In the genomic region with DNA sequence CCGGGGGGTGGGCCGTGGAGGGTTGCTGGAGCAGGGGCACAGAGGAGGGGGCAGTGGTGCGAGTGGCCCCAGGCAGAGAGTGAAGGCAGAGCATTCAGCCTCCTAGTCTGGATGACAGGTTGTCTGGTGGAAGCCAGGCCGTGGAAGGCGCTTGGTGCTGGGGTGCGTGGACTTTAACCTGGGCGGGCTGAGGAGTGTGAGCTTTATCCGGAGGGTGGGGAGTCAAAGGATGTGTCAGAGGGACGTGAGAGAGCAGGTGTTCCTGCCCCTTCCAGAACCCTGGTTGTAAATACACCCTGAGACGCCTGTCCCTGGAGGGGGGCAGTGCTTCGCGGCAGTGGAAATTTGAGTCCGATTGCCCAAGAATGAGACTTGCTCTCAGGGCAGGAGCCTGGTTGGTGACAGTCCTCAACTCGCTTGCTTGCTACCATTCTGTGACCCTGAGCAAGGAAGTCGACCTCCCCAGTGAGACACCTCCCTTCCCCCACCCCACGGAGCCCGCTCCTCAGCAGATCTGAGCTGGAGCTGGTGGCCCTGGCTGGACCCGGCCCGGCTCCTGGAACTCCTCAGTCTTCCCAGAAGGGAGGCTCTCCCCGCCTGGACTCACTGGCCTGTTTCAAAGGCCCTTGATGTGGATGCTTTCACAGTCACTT, we compare ENCODE assay signal across 10 cellular contexts. TPM values are rescaled to one million over a fixed set of nuclear protein-coding genes. Genes with fewer than 3 reads are reported as not detected.
DNase-seq lines count a peak whose midpoint lies in the region; ATAC-seq and TF ChIP-seq lines count a peak whose summit lies in the region.
"Had no signal": no experiment of that assay in that cellular context is flagged by ENCODE, and none has a peak within 500 bp of the region (broad histone marks: within the 10 kb centered on the region; RNA-seq: fewer than 3 reads in every experiment).

No MANE protein-coding gene starts in this region.

- H3K27ac Mint-ChIP-seq in T-helper 2 cell treated with Interferon-gamma antibody and Interleukin-4, amounts not matched to agents 5 μg/mL and 100 μg/mL, for 36 hours, result peak overlapping the region; percentile 64
- peak overlapping the region; percentile 95 for H3K27ac Mint-ChIP-seq in stimulated activated effector memory CD8-positive, alpha-beta T cell treated with anti-CD3 and anti-CD28 coated beads, Interleukin-12 subunit alpha, Interleukin-12 subunit beta, amount 100 ng/mL, for 72 hours

- H3K36me3 ChIP-seq in OCI-LY1 (ENCODE audit: insufficient read depth, low read length), result peaks cover 32% of the 10 kb centered on the region
- no peaks in the 10 kb centered on the region for H3K36me3 ChIP-seq in hepatocyte (replicated peaks; ENCODE audit: insufficient read depth, low read depth)

- 55% methylated on average over 20 of the region's 20 CpGs for WGBS in hepatocyte (ENCODE audit: low lambda C conversion rate, missing lambda C conversion rate)

- H3K4me1 ChIP-seq in OCI-LY1 (ENCODE audit: insufficient read depth, low read length, severe bottlenecking) (peaks cover 65% of the 10 kb centered on the region), hepatocyte (ENCODE audit: insufficient read depth) (peaks cover 45% of the 10 kb centered on the region)

- H3K4me2 ChIP-seq in OCI-LY1 (ENCODE audit: low read length) (peak overlapping the region; percentile 70), hepatocyte (peak overlapping the region; percentile 98)

- H3K9me3 Mint-ChIP-seq in T-helper 2 cell treated with Interferon-gamma antibody and Interleukin-4, amounts not matched to agents 5 μg/mL and 100 μg/mL, for 36 hours, result peaks cover 2% of the 10 kb centered on the region
- H3K9me3 Mint-ChIP-seq in stimulated activated effector memory CD8-positive, alpha-beta T cell treated with anti-CD3 and anti-CD28 coated beads, Interleukin-12 subunit alpha, Interleukin-12 subunit beta, amount 100 ng/mL, for 72 hours, result no peaks in the 10 kb centered on the region

- peaks cover 26% of the 10 kb centered on the region for H3K36me3 Mint-ChIP-seq in T-helper 2 cell treated with Interferon-gamma antibody and Interleukin-4, amounts not matched to agents 5 μg/mL and 100 μg/mL, for 36 hours (ENCODE audit: low read depth)
- peaks cover 41% of the 10 kb centered on the region for H3K36me3 Mint-ChIP-seq in stimulated activated effector memory CD8-positive, alpha-beta T cell treated with anti-CD3 and anti-CD28 coated beads, Interleukin-12 subunit alpha, Interleukin-12 subunit beta, amount 100 ng/mL, for 72 hours

- peaks cover 13% of the 10 kb centered on the region; the same call in 1 of the 2 replicates for H3F3A ChIP-seq in OCI-LY1 (ENCODE audit: insufficient read depth, low read length)

- H3K27ac ChIP-seq in OCI-LY1 (ENCODE audit: low read depth, low read length, poor library complexity, severe bottlenecking) (peak overlapping the region; percentile 97), hepatocyte (peak overlapping the region; percentile 96)

- no peaks in the 10 kb centered on the region for H3K27me3 Mint-ChIP-seq in T-helper 2 cell treated with Interferon-gamma antibody and Interleukin-4, amounts not matched to agents 5 μg/mL and 100 μg/mL, for 36 hours (ENCODE audit: low read depth)

- H3K9me3 ChIP-seq in OCI-LY1 (ENCODE audit: low read length) (no peaks in the 10 kb centered on the region), hepatocyte (ENCODE audit: low read depth) (no peaks in the 10 kb centered on the region)
- H3K9me3 ChIP-seq: spleen had no signal

- H2AFZ ChIP-seq in OCI-LY1 (ENCODE audit: low read length) (no peak overlapping the region), hepatocyte (no peak overlapping the region)

- H3K79me2 ChIP-seq in OCI-LY1 (ENCODE audit: insufficient read depth, low read length) (peaks cover 15% of the 10 kb centered on the region), hepatocyte (peaks cover 78% of the 10 kb centered on the region)

- no peak for ATAC-seq in stimulated activated effector memory CD8-positive, alpha-beta T cell treated with anti-CD3 and anti-CD28 coated beads, Interleukin-12 subunit alpha, Interleukin-12 subunit beta, amount 100 ng/mL, for 72 hours
- no peak for ATAC-seq in HG02763 (IDR thresholded peaks at IDR 0.05; ENCODE audit: unreplicated experiment)
- ATAC-seq: Right ventricle myocardium inferior had no signal

- TF ChIP-seq CTCF in OCI-LY1 (IDR thresholded peaks at IDR 0.05; ENCODE audit: low read length) (no peak), hepatocyte (IDR thresholded peaks at IDR 0.05; ENCODE audit: poor library complexity) (no peak)

- H4K20me1 ChIP-seq in OCI-LY1 (ENCODE audit: insufficient read depth, low read length), result no peaks in the 10 kb centered on the region
- H4K20me1 ChIP-seq in hepatocyte (ENCODE audit: insufficient read depth, poor library complexity, severe bottlenecking), result no peaks in the 10 kb centered on the region

- H3K4me1 Mint-ChIP-seq in T-helper 2 cell treated with Interferon-gamma antibody and Interleukin-4, amounts not matched to agents 5 μg/mL and 100 μg/mL, for 36 hours (ENCODE audit: low read depth), result peaks cover 30% of the 10 kb centered on the region
- peaks cover 43% of the 10 kb centered on the region for H3K4me1 Mint-ChIP-seq in stimulated activated effector memory CD8-positive, alpha-beta T cell treated with anti-CD3 and anti-CD28 coated beads, Interleukin-12 subunit alpha, Interleukin-12 subunit beta, amount 100 ng/mL, for 72 hours

- no peaks in the 10 kb centered on the region for H3K27me3 ChIP-seq in OCI-LY1 (ENCODE audit: insufficient read depth, low read length)
- no peaks in the 10 kb centered on the region for H3K27me3 ChIP-seq in hepatocyte
- H3K27me3 ChIP-seq: spleen had no signal

- H3K9me2 ChIP-seq in OCI-LY1 (ENCODE audit: low read depth, low read length) (no peaks in the 10 kb centered on the region), hepatocyte (replicated peaks; ENCODE audit: insufficient read depth) (no peaks in the 10 kb centered on the region)

- peak overlapping the region; percentile 39 for H3K4me3 Mint-ChIP-seq in T-helper 2 cell treated with Interferon-gamma antibody and Interleukin-4, amounts not matched to agents 5 μg/mL and 100 μg/mL, for 36 hours
- peak overlapping the region; percentile 92 for H3K4me3 Mint-ChIP-seq in stimulated activated effector memory CD8-positive, alpha-beta T cell treated with anti-CD3 and anti-CD28 coated beads, Interleukin-12 subunit alpha, Interleukin-12 subunit beta, amount 100 ng/mL, for 72 hours

- no peak for DNase-seq in T-helper 2 cell treated with Interferon-gamma antibody and Interleukin-4, amounts not matched to agents 5 μg/mL and 100 μg/mL, for 36 hours (ENCODE audit: low spot score)
- no peak for DNase-seq in T-helper 2 cell
- DNase-seq in hepatocyte (ENCODE audit: low spot score), result peak; percentile 89
- no peak for DNase-seq in stimulated activated effector memory CD8-positive, alpha-beta T cell treated with anti-CD3 and anti-CD28 coated beads, Interleukin-12 subunit alpha, Interleukin-12 subunit beta, amount 100 ng/mL, for 72 hours (ENCODE audit: low spot score in 2 of 2)
- no peak for DNase-seq in NCI-H146 treated with DMSO at 0.1 percent for 48 hours (lab: John Stamatoyannopoulos, UW; ENCODE audit: unreplicated experiment)
- DNase-seq in NOMO-1 treated with DMSO at 0.1 percent for 48 hours (lab: John Stamatoyannopoulos, UW; ENCODE audit: unreplicated experiment), result no peak
- DNase-seq: spleen had no signal

- H3K4me3 ChIP-seq in OCI-LY1 (ENCODE audit: low read depth, low read length, poor library complexity, severe bottlenecking), result peak overlapping the region; percentile 52
- no peak overlapping the region for H3K4me3 ChIP-seq in hepatocyte
- H3K4me3 ChIP-seq: spleen had no signal

- H3K9ac ChIP-seq in OCI-LY1 (ENCODE audit: low read length), result peak overlapping the region; percentile 61; the same call in 1 of the 2 replicates

RNA-seq across cellular contexts. Expression of gene SPPL2B, which starts 2.3 kb away (rescaled TPM):
- 27.4 and 40.9 TPM in 2 replicates for total RNA-seq in hepatocyte
- polyA plus RNA-seq in hepatocyte, result 87.7 and 135 TPM in 2 replicates

RNA-seq across cellular contexts. Expression of gene LSM7, which starts 2.4 kb away (rescaled TPM):
- 162 and 190 TPM in 2 replicates for total RNA-seq in hepatocyte
- polyA plus RNA-seq in hepatocyte, result 150 and 151 TPM in 2 replicates

RNA-seq across cellular contexts. Expression of gene LINGO3, which starts 22.8 kb away (rescaled TPM):
- not detected in 2 replicates for total RNA-seq in hepatocyte
- polyA plus RNA-seq in hepatocyte, result not detected in 2 replicates
- total RNA-seq: Right ventricle myocardium inferior had no signal

RNA-seq across cellular contexts. Expression of gene TMPRSS9, which starts 29.3 kb away (rescaled TPM):
- total RNA-seq in hepatocyte, result 0.23 TPM in 1 of 2 replicates, not detected in the other
- not detected in 2 replicates for polyA plus RNA-seq in hepatocyte
- total RNA-seq: Right ventricle myocardium inferior had no signal

RNA-seq across cellular contexts. Expression of gene PEAK3, which starts 48.8 kb away (rescaled TPM):
- not detected in 2 replicates for total RNA-seq in hepatocyte
- 0.15 and 0.57 TPM in 2 replicates for polyA plus RNA-seq in hepatocyte
